ENCODE assay signal across 16 cellular contexts in the genomic region with DNA sequence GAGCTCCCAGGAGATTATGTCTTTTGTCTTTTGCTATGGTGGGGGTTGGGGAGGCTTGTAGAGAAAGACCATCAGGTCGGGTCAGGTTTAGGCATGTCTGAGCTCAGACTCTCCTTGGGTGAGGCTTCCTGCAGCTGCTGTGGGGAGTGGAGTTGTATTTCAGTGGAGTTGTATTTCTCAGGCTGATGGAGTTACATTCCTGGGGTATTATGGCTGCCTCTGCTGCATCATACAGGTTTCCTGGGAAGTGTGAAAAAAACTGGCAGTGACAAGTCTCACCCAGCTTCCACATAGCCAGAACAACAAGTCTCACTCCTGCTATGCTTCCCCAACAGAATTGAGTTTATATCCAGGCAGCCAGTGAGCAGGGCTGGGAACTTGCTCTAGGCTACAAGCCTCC.
DNase-seq lines count a peak whose midpoint lies in the region; ATAC-seq and TF ChIP-seq lines count a peak whose summit lies in the region.
"Had no signal": no experiment of that assay in that cellular context is flagged by ENCODE, and none has a peak within 500 bp of the region (broad histone marks: within the 10 kb centered on the region; RNA-seq: fewer than 3 reads in every experiment).

No MANE protein-coding gene starts in this region.

- H3K27me3 ChIP-seq in esophagus squamous epithelium = no peaks in the 10 kb centered on the region
- H3K27me3 ChIP-seq: sigmoid colon had no signal

- WGBS in esophagus squamous epithelium, 2 donors = 0 to 15% methylated on average over 1 of the region's 1 CpG

- intact Hi-C loops in esophagus squamous epithelium (cut with DNase I) = no loop called here

- H3K9me3 ChIP-seq in esophagus squamous epithelium = no peaks in the 10 kb centered on the region
- H3K9me3 ChIP-seq: sigmoid colon had no signal

- TF ChIP-seq POLR2A in esophagus squamous epithelium (IDR thresholded peaks at IDR 0.05) = no peak

- H3K4me3 ChIP-seq in esophagus squamous epithelium = no peak overlapping the region
- H3K4me3 ChIP-seq in skin epidermis = no peak overlapping the region
- H3K4me3 ChIP-seq: HAP-1, sigmoid colon had no signal

- TF ChIP-seq CTCF in esophagus squamous epithelium (IDR thresholded peaks at IDR 0.05) = no peak

- peak overlapping the region; percentile 54 to 88 (median 79) for H3K27ac ChIP-seq in esophagus squamous epithelium
- peak overlapping the region in 11 of 21 experiments; percentile 6 to 55 (median 29) for H3K27ac ChIP-seq in skin epidermis
- H3K27ac ChIP-seq: sigmoid colon had no signal

- DNase-seq in HT1080 (ENCODE audit: low read depth) = peak; percentile 34
- DNase-seq in NCI-H2171 (lab: John Stamatoyannopoulos, UW) = peak; percentile 81
- no peak for DNase-seq in esophagus squamous epithelium (lab: John Stamatoyannopoulos, UW)
- no peak for DNase-seq in cerebellar cortex (ENCODE audit: low spot score)
- DNase-seq in stimulated activated CD8-positive, alpha-beta memory T cell treated with anti-CD3 and anti-CD28 coated beads, Interleukin-4, amount 100 ng/mL, for 48 hours = no peak
- DNase-seq: activated CD4-positive, alpha-beta T cell treated with anti-CD3 and anti-CD28 coated beads, Interleukin-2, amount 50 U/mL, for 1 hour; activated naive CD4-positive, alpha-beta T cell treated with anti-CD3 and anti-CD28 coated beads, Interleukin-2, amount 50 U/mL, for 16 hours; AML-193; foreskin melanocyte; Kasumi-1; NCI-H1436 treated with DMSO at 0.1 percent for 48 hours; sigmoid colon; stimulated activated CD4-positive, alpha-beta T cell treated with anti-CD3 and anti-CD28 coated beads, Interleukin-2, amount 100 ng/mL, for 24 hours had no signal

- ATAC-seq in HG03280 (IDR thresholded peaks at IDR 0.05; ENCODE audit: unreplicated experiment) = no peak

- no peaks in the 10 kb centered on the region for H3K36me3 ChIP-seq in esophagus squamous epithelium
- H3K36me3 ChIP-seq: HAP-1, sigmoid colon had no signal

- H3K4me1 ChIP-seq in esophagus squamous epithelium = peaks cover 0 to 11% (median 0%) of the 10 kb centered on the region in 3 donors
- H3K4me1 ChIP-seq: HAP-1, sigmoid colon had no signal

Comparison
In these comparisons a context has a peak if more than half of its experiments do, and no peak if none do; other contexts are left out.
1. DNase-seq: peak in HT1080 (single experiment) and NCI-H2171 (single experiment); none in esophagus squamous epithelium (single experiment), cerebellar cortex (single experiment) and stimulated activated CD8-positive, alpha-beta memory T cell treated with anti-CD3 and anti-CD28 coated beads, Interleukin-4, amount 100 ng/mL, for 48 hours (single experiment).